In the genomic region with DNA sequence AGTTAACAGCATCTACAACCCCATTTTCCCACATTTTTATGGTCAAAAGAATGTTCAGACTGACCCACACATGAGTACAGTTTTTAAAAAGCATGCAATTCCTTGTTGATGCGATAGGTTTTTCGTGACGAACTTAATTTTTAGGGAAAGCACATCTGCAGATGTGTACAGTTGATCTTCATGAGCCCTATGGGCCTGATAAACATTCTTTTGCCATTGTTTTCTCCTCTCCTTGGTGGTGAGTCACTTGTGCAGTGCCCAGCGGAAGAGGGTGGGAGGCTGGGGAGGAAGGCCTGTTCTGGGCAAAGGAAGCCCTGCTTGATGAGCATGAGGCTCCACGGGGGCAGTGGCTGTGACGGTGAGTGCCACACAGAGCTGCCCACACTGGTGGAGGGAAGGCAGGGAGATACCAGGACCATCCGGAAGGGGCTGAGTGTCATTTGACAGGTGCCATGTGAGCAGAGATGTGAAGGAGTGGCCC, we compare ENCODE assay signal across 8 cellular contexts. TPM values are rescaled to one million over a fixed set of nuclear protein-coding genes. Genes with fewer than 3 reads are reported as not detected.
A peak's percentile ranks its signal among the peaks of the same experiment; 100 is the strongest.
DNase-seq lines count a peak whose midpoint lies in the region; ATAC-seq and TF ChIP-seq lines count a peak whose summit lies in the region.

No MANE protein-coding gene starts in this region.

- peaks cover 82% of the 10 kb centered on the region for H3K4me1 Mint-ChIP-seq in brain

- H3K9me3 Mint-ChIP-seq in brain, result peaks cover 0 to 24% (median 6%) of the 10 kb centered on the region in 5 experiments

- H3K4me1 ChIP-seq in BLaER1 (peaks cover 75% of the 10 kb centered on the region), lung (ENCODE audit: control insufficient read depth in 2 of 2, insufficient read depth in 2 of 2, low read length in 2 of 2) (peaks cover 59 to 77% of the 10 kb centered on the region in 2 donors)

- H3K36me3 Mint-ChIP-seq in brain, result peaks cover 88% of the 10 kb centered on the region

- H3K27ac Mint-ChIP-seq in brain, result peak overlapping the region in 3 of 5 experiments; percentile 16 to 82 (median 60)

- H3K36me3 ChIP-seq in BLaER1 (peaks cover 82% of the 10 kb centered on the region), lung (ENCODE audit: control insufficient read depth in 2 of 2, insufficient read depth in 2 of 2, low read length in 2 of 2) (peaks cover 0 to 13% of the 10 kb centered on the region in 2 donors)

- WGBS in lung, 2 donors, result 23 to 34% methylated on average over 7 of the region's 7 CpGs

- H3K4me3 ChIP-seq in BLaER1 (no peak overlapping the region), lung (no peak overlapping the region)

- peak overlapping the region; percentile 67 for H3K4me2 ChIP-seq in BLaER1

- H3K27ac ChIP-seq in BLaER1 (no peak overlapping the region), lung (ENCODE audit: low read depth in 1 of 2, low read length in 1 of 2) (peak overlapping the region; percentile 62 to 89)

- peaks cover 100% of the 10 kb centered on the region for H4K20me1 ChIP-seq in BLaER1

- H3K9me3 ChIP-seq in BLaER1 (peaks cover 31% of the 10 kb centered on the region), lung (ENCODE audit: control insufficient read depth in 2 of 2, insufficient read depth in 1 of 2, low read length in 1 of 2) (no peaks in the 10 kb centered on the region)

- ATAC-seq in lung (ENCODE audit: insufficient read depth, low FRiP score), result peak; percentile 5
- ATAC-seq in HG02938 (IDR thresholded peaks at IDR 0.05; ENCODE audit: unreplicated experiment), result no peak

- peaks cover 8% of the 10 kb centered on the region for H3K27me3 Mint-ChIP-seq in brain

- TF ChIP-seq CTCF in brain (conservative IDR thresholded peaks at IDR 0.05), result no peak
- no peak for TF ChIP-seq CTCF in lung (IDR thresholded peaks at IDR 0.05; ENCODE audit: control extremely low read depth, extremely low read depth)

- H3K9ac ChIP-seq in BLaER1, result no peak overlapping the region

- peak overlapping the region; percentile 23 to 57 (median 37) for H3K4me3 Mint-ChIP-seq in brain

- H3K27me3 ChIP-seq in BLaER1 (no peaks in the 10 kb centered on the region), lung (ENCODE audit: control insufficient read depth, insufficient read depth) (no peaks in the 10 kb centered on the region)

- peak; percentile 69 for DNase-seq in NCI-H226
- DNase-seq in lung (ENCODE audit: low spot score), result no peak
- DNase-seq in NCI-H187 (lab: John Stamatoyannopoulos, UW), result no peak
- no peak for DNase-seq in activated CD4-positive, CD25-positive, alpha-beta regulatory T cell treated with anti-CD3 and anti-CD28 coated beads, Interleukin-2, amount 50 U/mL, for 72 hours
- no peak for DNase-seq in germinal center (ENCODE audit: low spot score)

RNA-seq across cellular contexts. Expression of gene ARF1, which starts 5.3 kb away (rescaled TPM):
- polyA plus RNA-seq in brain (ENCODE audit: insufficient read depth, low read depth, low replicate concordance) (566 TPM), lung (100 to 1,000 TPM; 379 to 713 TPM)
- 100 to 1,000 TPM; 226 to 500 TPM for total RNA-seq in lung

RNA-seq across cellular contexts. Expression of gene C1orf35, which starts 15.3 kb away (rescaled TPM):
- polyA plus RNA-seq in brain (ENCODE audit: insufficient read depth, low read depth, low replicate concordance) (16.3 TPM), lung (10 to 100 TPM; 13.7 to 19.9 TPM)
- 10 to 100 TPM in 1 of 2 donors, 1 to 10 TPM in 1; 9.1 to 16.3 TPM for total RNA-seq in lung

RNA-seq across cellular contexts. Expression of gene MRPL55, which starts 21.3 kb away (rescaled TPM):
- polyA plus RNA-seq in brain (ENCODE audit: insufficient read depth, low read depth, low replicate concordance), result 153 TPM
- 10 to 100 TPM; 44.4 to 60.0 TPM for total RNA-seq in lung
- polyA plus RNA-seq in lung, result 100 to 1,000 TPM in 1 of 2 donors, 10 to 100 TPM in 1; 86.6 to 137 TPM

RNA-seq across cellular contexts. Expression of gene GUK1, which starts 52.3 kb away (rescaled TPM):
- polyA plus RNA-seq in brain (ENCODE audit: insufficient read depth, low read depth, low replicate concordance), result 402 TPM
- total RNA-seq in lung, result 100 to 1,000 TPM; 158 to 256 TPM
- 100 to 1,000 TPM; 358 to 476 TPM for polyA plus RNA-seq in lung
